Comparison of ENCODE assay signal across 8 cellular contexts in genomic region chr1:146376708-146377496, GRCh38.
A peak's percentile ranks its signal among the peaks of the same experiment; 100 is the strongest.
DNase-seq lines count a peak whose midpoint lies in the region; ATAC-seq and TF ChIP-seq lines count a peak whose summit lies in the region.
"Not testable (repeated sequence)": the region's sequence is repeated elsewhere in the genome, so short reads cannot be mapped to it uniquely, and the experiment has no call there.

No MANE protein-coding gene starts in this region.

- ATAC-seq in HG02763 (IDR thresholded peaks at IDR 0.05; ENCODE audit: unreplicated experiment) (peak; percentile 91), upper lobe of left lung (ENCODE audit: low FRiP score in 2 of 2) (peak; percentile 92 to 98)
- peak; percentile 98 for ATAC-seq in activated naive CD8-positive, alpha-beta T cell treated with anti-CD3 and anti-CD28 coated beads, Interleukin-2, amount 50 U/mL, for 24 hours

- H3K4me1 Mint-ChIP-seq in activated naive CD8-positive, alpha-beta T cell treated with anti-CD3 and anti-CD28 coated beads, Interleukin-2, amount 50 U/mL, for 24 hours, result peaks cover 26% of the 10 kb centered on the region

- TF ChIP-seq POLR2A in upper lobe of left lung (IDR thresholded peaks at IDR 0.05), result peak in 3 of 4 donors; percentile 79 to 99 (median 80)

- H3K4me3 ChIP-seq in GM12875 (ENCODE audit: low read depth, low read length) (peak overlapping the region; percentile 35), upper lobe of left lung (peak overlapping the region in 3 of 4 donors; percentile 32 to 48 (median 35))
- H3K4me3 ChIP-seq in SU-DHL-6 (ENCODE audit: insufficient read depth, low read length, poor library complexity, severe bottlenecking), result not testable (repeated sequence)

- peak overlapping the region; percentile 61 for H3K4me2 ChIP-seq in SU-DHL-6 (ENCODE audit: low read depth, low read length, poor library complexity, severe bottlenecking)

- WGBS in upper lobe of left lung, 2 donors, result 1 to 2% methylated on average over 25 to 31 of the region's 42 CpGs

- H3K27ac ChIP-seq in SU-DHL-6 (ENCODE audit: low read depth, low read length) (peak overlapping the region; percentile 90), upper lobe of left lung (peak overlapping the region; percentile 76 to 94 (median 88))

- H3F3A ChIP-seq in SU-DHL-6 (ENCODE audit: insufficient read depth), result not testable (repeated sequence)

- peak overlapping the region; percentile 99 for H3K27ac Mint-ChIP-seq in activated naive CD8-positive, alpha-beta T cell treated with anti-CD3 and anti-CD28 coated beads, Interleukin-2, amount 50 U/mL, for 24 hours

- H3K9me2 ChIP-seq in SU-DHL-6 (replicated peaks; ENCODE audit: insufficient read depth, low read length), result not testable (repeated sequence)

- H3K36me3 ChIP-seq in SU-DHL-6 (ENCODE audit: low read length); upper lobe of left lung: not testable (repeated sequence)

- not testable (repeated sequence) for H3K9me3 Mint-ChIP-seq in activated naive CD8-positive, alpha-beta T cell treated with anti-CD3 and anti-CD28 coated beads, Interleukin-2, amount 50 U/mL, for 24 hours

- TF ChIP-seq EP300 in upper lobe of left lung (IDR thresholded peaks at IDR 0.05), result peak in 1 of 4 donors; percentile 45

- not testable (repeated sequence) for H4K20me1 ChIP-seq in SU-DHL-6 (ENCODE audit: low read depth, low read length)

- not testable (repeated sequence) for H3K9me3 ChIP-seq in SU-DHL-6 (ENCODE audit: insufficient read depth, low read length); upper lobe of left lung

- not testable (repeated sequence) for H3K36me3 Mint-ChIP-seq in activated naive CD8-positive, alpha-beta T cell treated with anti-CD3 and anti-CD28 coated beads, Interleukin-2, amount 50 U/mL, for 24 hours (ENCODE audit: low read depth)

- not testable (repeated sequence) for H3K27me3 Mint-ChIP-seq in activated naive CD8-positive, alpha-beta T cell treated with anti-CD3 and anti-CD28 coated beads, Interleukin-2, amount 50 U/mL, for 24 hours

- H2AFZ ChIP-seq in SU-DHL-6 (ENCODE audit: low read depth, low read length, severe bottlenecking), result not testable (repeated sequence)

- DNase-seq in NCI-H1417 (lab: John Stamatoyannopoulos, UW) (peak; percentile 92 to 98 (median 93)), cardiac septum (ENCODE audit: low spot score) (peak; percentile 78), posterior cingulate gyrus (peak in 8 of 10 donors; percentile 50 to 94 (median 72)), upper lobe of left lung (peak in 1 of 2 donors; percentile 66)
- peak; percentile 80 for DNase-seq in activated naive CD8-positive, alpha-beta T cell treated with anti-CD3 and anti-CD28 coated beads, Interleukin-2, amount 50 U/mL, for 24 hours

- H3K27me3 ChIP-seq in SU-DHL-6 (ENCODE audit: low read length); upper lobe of left lung: not testable (repeated sequence)

- TF ChIP-seq CTCF in GM12875 (IDR thresholded peaks at IDR 0.05; ENCODE audit: borderline replicate concordance, insufficient read depth, low read depth, low read length); SU-DHL-6 (IDR thresholded peaks at IDR 0.05; ENCODE audit: insufficient read depth, low read length, poor library complexity, severe bottlenecking); upper lobe of left lung (IDR thresholded peaks at IDR 0.05): not testable (repeated sequence)

- peak overlapping the region; percentile 70 for H3K4me3 Mint-ChIP-seq in activated naive CD8-positive, alpha-beta T cell treated with anti-CD3 and anti-CD28 coated beads, Interleukin-2, amount 50 U/mL, for 24 hours

- H3K9ac ChIP-seq in SU-DHL-6 (ENCODE audit: low read length), result peak overlapping the region; percentile 46

- intact Hi-C loops in cardiac septum (cut with DNase I); posterior cingulate gyrus (cut with DNase I): not testable (repeated sequence)

- H3K4me1 ChIP-seq in upper lobe of left lung, result not testable (repeated sequence)

- H3K79me2 ChIP-seq in SU-DHL-6 (ENCODE audit: insufficient read depth, low read length), result not testable (repeated sequence)
